Comparison of ENCODE assay signal across 8 cellular contexts in genomic region chr12:77064891-77065360, GRCh38. TPM values are rescaled to one million over a fixed set of nuclear protein-coding genes. Genes with fewer than 3 reads are reported as not detected.
DNase-seq lines count a peak whose midpoint lies in the region; ATAC-seq and TF ChIP-seq lines count a peak whose summit lies in the region.

No MANE protein-coding gene starts in this region.

- H3K36me3 Mint-ChIP-seq in CD4-positive, CD25-positive, alpha-beta regulatory T cell: no peaks in the 10 kb centered on the region
- peaks cover 38% of the 10 kb centered on the region for H3K36me3 Mint-ChIP-seq in activated CD4-positive, alpha-beta T cell treated with anti-CD3 and anti-CD28 coated beads, Interleukin-2, amount 10 ng/mL, durations not matched to agents 7 days and 5 days (ENCODE audit: low read depth)

- H3K79me2 ChIP-seq in trophoblast cell (ENCODE audit: control insufficient read depth, insufficient read depth, low read length, poor library complexity): peaks cover 2% of the 10 kb centered on the region

- H3K27ac Mint-ChIP-seq in CD4-positive, CD25-positive, alpha-beta regulatory T cell: peak overlapping the region in 1 of 3 donors; percentile 50
- peak overlapping the region; percentile 83 for H3K27ac Mint-ChIP-seq in activated CD4-positive, alpha-beta T cell treated with anti-CD3 and anti-CD28 coated beads, Interleukin-2, amount 10 ng/mL, durations not matched to agents 7 days and 5 days

- peak overlapping the region; percentile 100 for H3K4me2 ChIP-seq in trophoblast cell (ENCODE audit: low read length)

- peak overlapping the region; percentile 78 to 92 (median 82) for H3K4me3 Mint-ChIP-seq in CD4-positive, CD25-positive, alpha-beta regulatory T cell
- peak overlapping the region; percentile 84 for H3K4me3 Mint-ChIP-seq in activated CD4-positive, alpha-beta T cell treated with anti-CD3 and anti-CD28 coated beads, Interleukin-2, amount 10 ng/mL, durations not matched to agents 7 days and 5 days

- no peak overlapping the region for H4K91ac ChIP-seq in trophoblast cell (ENCODE audit: low read depth, low read length)

- POLR2A ChIA-PET in activated CD4-positive, alpha-beta T cell treated with anti-CD3 and anti-CD28 coated beads, Interleukin-2, amount 10 ng/mL, durations not matched to agents 7 days and 5 days (lab: Charles Lee): no interaction called here

- peak overlapping the region; percentile 39 for H2AFZ ChIP-seq in trophoblast cell (ENCODE audit: insufficient read depth, low read length, poor library complexity)

- H3K4me1 ChIP-seq in CD4-positive, CD25-positive, alpha-beta regulatory T cell (ENCODE audit: control insufficient read depth, insufficient read depth, low read length, poor library complexity, severe bottlenecking): peaks cover 19% of the 10 kb centered on the region
- peaks cover 14% of the 10 kb centered on the region for H3K4me1 ChIP-seq in HUES64 (ENCODE audit: insufficient read depth, low read length)
- no peaks in the 10 kb centered on the region for H3K4me1 ChIP-seq in trophoblast cell (ENCODE audit: control insufficient read depth in 1 of 2, insufficient read depth in 2 of 2, low read length in 2 of 2)

- H3K23ac ChIP-seq in trophoblast cell (ENCODE audit: low read length): no peak overlapping the region

- H3K4ac ChIP-seq in trophoblast cell (ENCODE audit: low read depth, low read length): no peak overlapping the region

- ATAC-seq in CD4-positive, CD25-positive, alpha-beta regulatory T cell (ENCODE audit: low read depth in 2 of 2): peak; percentile 25 to 28
- ATAC-seq in GM21390 (IDR thresholded peaks at IDR 0.05; ENCODE audit: unreplicated experiment): peak; percentile 5

- H3K79me1 ChIP-seq in trophoblast cell (ENCODE audit: low read length): peaks cover 6% of the 10 kb centered on the region

- H3K14ac ChIP-seq in trophoblast cell (ENCODE audit: low read length): no peak overlapping the region

- no peaks in the 10 kb centered on the region for H3K27me3 Mint-ChIP-seq in CD4-positive, CD25-positive, alpha-beta regulatory T cell
- peaks cover 13% of the 10 kb centered on the region for H3K27me3 Mint-ChIP-seq in activated CD4-positive, alpha-beta T cell treated with anti-CD3 and anti-CD28 coated beads, Interleukin-2, amount 10 ng/mL, durations not matched to agents 7 days and 5 days

- H3K9ac ChIP-seq in HUES64 (ENCODE audit: low read depth, low read length) (peak overlapping the region; percentile 97), trophoblast cell (ENCODE audit: low read length) (peak overlapping the region; percentile 68)

- under 1% methylated on average over 23 of the region's 24 CpGs for WGBS in HUES64
- no CpG with 5 or more reads among the region's 24 CpGs for WGBS in trophoblast cell (ENCODE audit: extremely low coverage, insufficient coverage, insufficient read length)

- H2BK120ac ChIP-seq in trophoblast cell (ENCODE audit: insufficient read depth, low read length, poor library complexity): peak overlapping the region; percentile 0

- no peaks in the 10 kb centered on the region for H3K9me3 Mint-ChIP-seq in CD4-positive, CD25-positive, alpha-beta regulatory T cell
- H3K9me3 Mint-ChIP-seq in activated CD4-positive, alpha-beta T cell treated with anti-CD3 and anti-CD28 coated beads, Interleukin-2, amount 10 ng/mL, durations not matched to agents 7 days and 5 days: no peaks in the 10 kb centered on the region

- H3K18ac ChIP-seq in trophoblast cell (ENCODE audit: low read length): peak overlapping the region; percentile 2

- no peak overlapping the region for H2BK5ac ChIP-seq in trophoblast cell (ENCODE audit: low read depth, low read length, poor library complexity)

- CTCF ChIA-PET in activated CD4-positive, alpha-beta T cell treated with anti-CD3 and anti-CD28 coated beads, Interleukin-2, amount 10 ng/mL, durations not matched to agents 7 days and 5 days (lab: Charles Lee): no interaction called here

- H3K9me3 ChIP-seq in CD4-positive, CD25-positive, alpha-beta regulatory T cell (ENCODE audit: control insufficient read depth in 2 of 2, low read length in 2 of 2): no peaks in the 10 kb centered on the region
- H3K9me3 ChIP-seq in HUES64 (ENCODE audit: insufficient read depth, low read depth, low read length): no peaks in the 10 kb centered on the region
- peaks cover 1% of the 10 kb centered on the region for H3K9me3 ChIP-seq in trophoblast cell (ENCODE audit: insufficient read depth, low read depth, low read length)

- no peak overlapping the region for H2AK5ac ChIP-seq in trophoblast cell (ENCODE audit: low read length)

- H3K4me1 Mint-ChIP-seq in CD4-positive, CD25-positive, alpha-beta regulatory T cell: peaks cover 4 to 28% (median 18%) of the 10 kb centered on the region in 4 donors
- H3K4me1 Mint-ChIP-seq in activated CD4-positive, alpha-beta T cell treated with anti-CD3 and anti-CD28 coated beads, Interleukin-2, amount 10 ng/mL, durations not matched to agents 7 days and 5 days: peaks cover 46% of the 10 kb centered on the region

- H4K12ac ChIP-seq in trophoblast cell (ENCODE audit: low read depth, low read length): no peak overlapping the region

- peak overlapping the region; percentile 81 for H3K4me3 ChIP-seq in CD4-positive, CD25-positive, alpha-beta regulatory T cell (ENCODE audit: low read depth, low read length)
- peak overlapping the region; percentile 93 for H3K4me3 ChIP-seq in HUES64 (ENCODE audit: low read length)
- peak overlapping the region; percentile 74 to 79 for H3K4me3 ChIP-seq in foreskin fibroblast (ENCODE audit: low read depth in 1 of 2, low read length in 2 of 2)
- peak overlapping the region; percentile 84 for H3K4me3 ChIP-seq in trophoblast cell (ENCODE audit: low read depth, low read length)

- H3K27me3 ChIP-seq in CD4-positive, CD25-positive, alpha-beta regulatory T cell (ENCODE audit: control insufficient read depth, insufficient read depth, low read length): no peaks in the 10 kb centered on the region
- H3K27me3 ChIP-seq in HUES64 (ENCODE audit: insufficient read depth, low read length) (no peaks in the 10 kb centered on the region), trophoblast cell (ENCODE audit: insufficient read depth, low read length) (no peaks in the 10 kb centered on the region)

- H2BK12ac ChIP-seq in trophoblast cell (ENCODE audit: low read length): no peak overlapping the region

- no peak overlapping the region for H3K27ac ChIP-seq in CD4-positive, CD25-positive, alpha-beta regulatory T cell (ENCODE audit: insufficient read depth, low read length, poor library complexity, severe bottlenecking)
- H3K27ac ChIP-seq in HUES64 (ENCODE audit: low read depth, low read length) (peak overlapping the region; percentile 98), trophoblast cell (ENCODE audit: low read depth, low read length) (no peak overlapping the region)

- no peak overlapping the region for H4K8ac ChIP-seq in trophoblast cell (ENCODE audit: low read depth, low read length)

- peak; percentile 2 to 38 (median 2) for DNase-seq in CD4-positive, CD25-positive, alpha-beta regulatory T cell
- DNase-seq in activated CD4-positive, alpha-beta T cell treated with anti-CD3 and anti-CD28 coated beads, Interleukin-2, amount 10 ng/mL, durations not matched to agents 7 days and 5 days: peak; percentile 29
- no peak for DNase-seq in foreskin fibroblast
- DNase-seq in trophoblast cell: no peak
- no peak for DNase-seq in NCI-H187 (lab: John Stamatoyannopoulos, UW)
- no peak for DNase-seq in NOMO-1 treated with dmso at 0.1 percent for 144 hours (lab: John Stamatoyannopoulos, UW; ENCODE audit: unreplicated experiment)

- no peak for TF ChIP-seq CTCF in foreskin fibroblast (IDR thresholded peaks at IDR 0.05; ENCODE audit: low read depth, low read length)

- H3K36me3 ChIP-seq in CD4-positive, CD25-positive, alpha-beta regulatory T cell (ENCODE audit: control insufficient read depth, insufficient read depth, low read length): no peaks in the 10 kb centered on the region
- H3K36me3 ChIP-seq in HUES64 (ENCODE audit: insufficient read depth, low read length): peaks cover 42% of the 10 kb centered on the region
- H3K36me3 ChIP-seq in trophoblast cell (ENCODE audit: control insufficient read depth in 1 of 2, insufficient read depth in 2 of 2, low read length in 2 of 2): peaks cover 0 to 2% of the 10 kb centered on the region in 2 experiments

RNA-seq across cellular contexts. Expression of gene E2F7, which starts 0.4 kb away (rescaled TPM):
- 1.6 TPM for total RNA-seq in CD4-positive, CD25-positive, alpha-beta regulatory T cell
- under 1 TPM in 2 of 4 donors, not detected in 2; 0.13 to 0.21 TPM for polyA plus RNA-seq in CD4-positive, CD25-positive, alpha-beta regulatory T cell
- polyA plus RNA-seq in HUES64 (2013, experiment 1 of 2): 14.9 TPM
- polyA plus RNA-seq in HUES64 (2013, experiment 2 of 2): 16.1 TPM
- 10 to 100 TPM; 29.4 to 32.6 TPM for total RNA-seq in activated CD4-positive, alpha-beta T cell treated with anti-CD3 and anti-CD28 coated beads, Interleukin-2, amount 10 ng/mL, durations not matched to agents 7 days and 5 days
- 4.8 and 5.1 TPM in 2 replicates for polyA plus RNA-seq in trophoblast cell (2013)

Comparison
In these comparisons a context has a peak if more than half of its experiments do, and no peak if none do; other contexts are left out.
1. DNase-seq: peak in CD4-positive, CD25-positive, alpha-beta regulatory T cell (3 of 3) and activated CD4-positive, alpha-beta T cell treated with anti-CD3 and anti-CD28 coated beads, Interleukin-2, amount 10 ng/mL, durations not matched to agents 7 days and 5 days (single experiment); none in foreskin fibroblast (0 of 2), trophoblast cell (0 of 2), NCI-H187 (0 of 2) and NOMO-1 treated with dmso at 0.1 percent for 144 hours (single experiment).
2. RNA of gene E2F7, which starts 0.4 kb away (total RNA-seq): 29.4 to 32.6 TPM in activated CD4-positive, alpha-beta T cell treated with anti-CD3 and anti-CD28 coated beads, Interleukin-2, amount 10 ng/mL, durations not matched to agents 7 days and 5 days; 1.6 TPM in CD4-positive, CD25-positive, alpha-beta regulatory T cell (single experiment); every median in the first group is over 10 times any median in the second.
3. Peak in every context shown above with its lines, with median percentiles within 50 percentile points of each other: H3K4me3 ChIP-seq.